In genomic region chr5:112388010-112388553, GRCh38 we compare ENCODE assay signal across 18 cellular contexts. TPM values are rescaled to one million over a fixed set of nuclear protein-coding genes. Genes with fewer than 3 reads are reported as not detected.
DNase-seq lines count a peak whose midpoint lies in the region; ATAC-seq and TF ChIP-seq lines count a peak whose summit lies in the region.
"Had no signal": no experiment of that assay in that cellular context is flagged by ENCODE, and none has a peak within 500 bp of the region (broad histone marks: within the 10 kb centered on the region; RNA-seq: fewer than 3 reads in every experiment).

No MANE protein-coding gene starts in this region.

- no peaks in the 10 kb centered on the region for H3K27me3 ChIP-seq in upper lobe of right lung

- H3K27me3 Mint-ChIP-seq in mesothelial cell of epicardium (ENCODE audit: low read depth), result no peaks in the 10 kb centered on the region
- H3K27me3 Mint-ChIP-seq in activated naive CD4-positive, alpha-beta T cell treated with anti-CD3 and anti-CD28 coated beads for 36 hours (ENCODE audit: low read depth), result peaks cover 4% of the 10 kb centered on the region

- POLR2A ChIA-PET in RWPE1 (lab: Yijun Ruan, JAX; ENCODE audit: low non-redundant PET), result no interaction called here

- peak overlapping the region; percentile 65 for H3K27ac Mint-ChIP-seq in mesothelial cell of epicardium
- no peak overlapping the region for H3K27ac Mint-ChIP-seq in activated naive CD4-positive, alpha-beta T cell treated with anti-CD3 and anti-CD28 coated beads for 36 hours
- H3K27ac Mint-ChIP-seq: CD14-positive monocyte, T-cell had no signal

- no peaks in the 10 kb centered on the region for H3K9me3 ChIP-seq in upper lobe of right lung
- H3K9me3 ChIP-seq: SK-N-SH had no signal

- CTCF ChIA-PET in RWPE1 (lab: Yijun Ruan, JAX), result interaction anchor here (0.6 to 1.1 kb wide), 2 partner anchors 15 to 542 kb away, joined by 3 read pairs; no protein-coding TSS in a partner anchor
- CTCF ChIA-PET in activated naive CD4-positive, alpha-beta T cell treated with anti-CD3 and anti-CD28 coated beads for 36 hours (lab: Charles Lee), result no interaction called here

- intact Hi-C loops in upper lobe of right lung (cut with DNase I), result no loop called here
- intact Hi-C loops in activated naive CD4-positive, alpha-beta T cell treated with anti-CD3 and anti-CD28 coated beads for 36 hours (cut with micrococcal nuclease), result no loop called here

- ATAC-seq in upper lobe of right lung, result peak; percentile 22
- no peak for ATAC-seq in HG03139 (IDR thresholded peaks at IDR 0.05; ENCODE audit: unreplicated experiment)
- ATAC-seq: K562, T-cell had no signal

- no peaks in the 10 kb centered on the region for H3K36me3 ChIP-seq in upper lobe of right lung

- H3K27ac ChIP-seq in upper lobe of right lung (no peak overlapping the region), RWPE1 (no peak overlapping the region)

- TF ChIP-seq CTCF in epithelial cell of esophagus (IDR thresholded peaks at IDR 0.05; ENCODE audit: insufficient read depth, low read depth, low read length, missing control alignments) (no peak), mesothelial cell of epicardium (IDR thresholded peaks at IDR 0.05; ENCODE audit: unreplicated experiment) (no peak), upper lobe of right lung (IDR thresholded peaks at IDR 0.05) (no peak), RWPE1 (conservative IDR thresholded peaks at IDR 0.05; ENCODE audit: low read depth) (no peak)

- H3K4me1 Mint-ChIP-seq in mesothelial cell of epicardium, result peaks cover 24% of the 10 kb centered on the region
- no peaks in the 10 kb centered on the region for H3K4me1 Mint-ChIP-seq in activated naive CD4-positive, alpha-beta T cell treated with anti-CD3 and anti-CD28 coated beads for 36 hours (ENCODE audit: low read depth)
- H3K4me1 Mint-ChIP-seq: CD14-positive monocyte, T-cell had no signal

- H3K4me3 ChIP-seq in epithelial cell of esophagus (ENCODE audit: low read length) (no peak overlapping the region), upper lobe of right lung (no peak overlapping the region)
- H3K4me3 ChIP-seq: K562 had no signal

- peaks cover 7% of the 10 kb centered on the region for H3K36me3 Mint-ChIP-seq in mesothelial cell of epicardium
- H3K36me3 Mint-ChIP-seq in activated naive CD4-positive, alpha-beta T cell treated with anti-CD3 and anti-CD28 coated beads for 36 hours (ENCODE audit: low read depth), result no peaks in the 10 kb centered on the region
- H3K36me3 Mint-ChIP-seq: CD14-positive monocyte, T-cell had no signal

- DNase-seq in NCI-H2227 (lab: John Stamatoyannopoulos, UW; ENCODE audit: unreplicated experiment), result peak; percentile 26
- peak; percentile 11 for DNase-seq in epithelial cell of esophagus (ENCODE audit: low read depth)
- no peak for DNase-seq in mesothelial cell of epicardium (ENCODE audit: low spot score in 2 of 2, unreplicated experiment in 2 of 2)
- DNase-seq in upper lobe of right lung, result no peak
- DNase-seq in RWPE1 (ENCODE audit: low spot score), result no peak
- DNase-seq in activated naive CD4-positive, alpha-beta T cell treated with anti-CD3 and anti-CD28 coated beads for 36 hours, result no peak
- DNase-seq: AML-193; DMS 273 treated with DMSO at 0.1 percent for 48 hours; GDM1; MV-4-11; NCI-H526; NK-92 treated with Interleukin-12 subunit alpha and Interleukin-12 subunit beta, amount 100 ng/mL, for 24 hours; SHP77 treated with DMSO at 0.1 percent for 48 hours; SK-N-SH; T-cell had no signal

- H3K9me3 Mint-ChIP-seq in mesothelial cell of epicardium, result peaks cover 5% of the 10 kb centered on the region
- H3K9me3 Mint-ChIP-seq in activated naive CD4-positive, alpha-beta T cell treated with anti-CD3 and anti-CD28 coated beads for 36 hours, result no peaks in the 10 kb centered on the region
- H3K9me3 Mint-ChIP-seq: T-cell had no signal

- no peaks in the 10 kb centered on the region for H3K4me1 ChIP-seq in upper lobe of right lung

- no peak overlapping the region for H3K4me3 Mint-ChIP-seq in mesothelial cell of epicardium
- H3K4me3 Mint-ChIP-seq in activated naive CD4-positive, alpha-beta T cell treated with anti-CD3 and anti-CD28 coated beads for 36 hours, result no peak overlapping the region
- H3K4me3 Mint-ChIP-seq: CD14-positive monocyte, T-cell had no signal

RNA-seq across cellular contexts. Expression of gene EPB41L4A, which starts 31.0 kb away (rescaled TPM):
- total RNA-seq in mesothelial cell of epicardium (38.6 to 42.3 TPM (median 39.3 TPM) in 3 replicates), upper lobe of right lung (35.2 TPM)
- total RNA-seq in activated naive CD4-positive, alpha-beta T cell treated with anti-CD3 and anti-CD28 coated beads for 36 hours, result not detected

Comparison
In these comparisons a context has a peak if more than half of its experiments do, and no peak if none do; other contexts are left out.
1. DNase-seq: peak in NCI-H2227 (single experiment) and epithelial cell of esophagus (single experiment); none in mesothelial cell of epicardium (0 of 2), upper lobe of right lung (single experiment), RWPE1 (single experiment) and activated naive CD4-positive, alpha-beta T cell treated with anti-CD3 and anti-CD28 coated beads for 36 hours (single experiment).
2. RNA of gene EPB41L4A, which starts 31.0 kb away (total RNA-seq): 38.6 to 42.3 TPM in mesothelial cell of epicardium and 35.2 TPM in upper lobe of right lung (single experiment); not detected in activated naive CD4-positive, alpha-beta T cell treated with anti-CD3 and anti-CD28 coated beads for 36 hours; every median in the first group is over 10 times any median in the second.